Comparison of ENCODE assay signal across 17 cellular contexts in genomic region chr16:11389631-11390565, GRCh38.
A peak's percentile ranks its signal among the peaks of the same experiment; 100 is the strongest.
DNase-seq lines count a peak whose midpoint lies in the region; ATAC-seq lines count a peak whose summit lies in the region.
"Had no signal": no experiment of that assay in that cellular context is flagged by ENCODE, and none has a peak within 500 bp of the region (broad histone marks: within the 10 kb centered on the region; RNA-seq: fewer than 3 reads in every experiment).

No MANE protein-coding gene starts in this region.

- peak; percentile 8 for DNase-seq in AG20443 (ENCODE audit: low spot score)
- peak; percentile 7 for DNase-seq in COLO668 (lab: John Stamatoyannopoulos, UW; ENCODE audit: unreplicated experiment)
- DNase-seq in NCI-H774 (lab: John Stamatoyannopoulos, UW): peak; percentile 5
- DNase-seq in iPS-NIHi7 (ENCODE audit: extremely low spot score): peak; percentile 14
- no peak for DNase-seq in NCI-H2107 (lab: John Stamatoyannopoulos, UW)
- DNase-seq in NCI-H2171 treated with DMSO at 0.1 percent for 48 hours (lab: John Stamatoyannopoulos, UW): no peak
- DNase-seq: activated CD8-positive, alpha-beta T cell treated with anti-CD3 and anti-CD28 coated beads, Interleukin-2, amount 10 ng/mL, durations not matched to agents 7 days and 5 days; activated T-cell treated with anti-CD3 and anti-CD28 coated beads, Interleukin-2, amount 50 U/mL, for 72 hours; heart right ventricle; NCI-H187 treated with DMSO at 0.1 percent for 48 hours; NCI-H526 treated with DMSO at 0.1 percent for 48 hours; Peyer's patch; stimulated activated naive CD8-positive, alpha-beta T cell treated with anti-CD3 and anti-CD28 coated beads, Interleukin-15, amount 100 ng/mL, for 72 hours; transverse colon had no signal

- ATAC-seq in GM18511 (IDR thresholded peaks at IDR 0.05; ENCODE audit: unreplicated experiment) (no peak), GM18519 (IDR thresholded peaks at IDR 0.05; ENCODE audit: low FRiP score, unreplicated experiment) (no peak)
- ATAC-seq: activated CD4-positive, CD25-positive, alpha-beta regulatory T cell treated with anti-CD3 and anti-CD28 coated beads, Interleukin-2, amount 50 U/mL, for 24 hours; activated CD8-positive, alpha-beta T cell treated with anti-CD3 and anti-CD28 coated beads, Interleukin-2, amount 10 ng/mL, durations not matched to agents 7 days and 5 days; heart right ventricle; stimulated activated naive CD8-positive, alpha-beta T cell treated with anti-CD3 and anti-CD28 coated beads, Interleukin-15, amount 100 ng/mL, for 72 hours had no signal

Comparison
In these comparisons a context has a peak if more than half of its experiments do, and no peak if none do; other contexts are left out.
1. DNase-seq: peak in AG20443 (single experiment), COLO668 (single experiment), NCI-H774 (single experiment) and iPS-NIHi7 (single experiment); none in NCI-H2107 (single experiment) and NCI-H2171 treated with DMSO at 0.1 percent for 48 hours (single experiment).